In genomic region chr3:171458056-171458856, GRCh38 we compare ENCODE assay signal across 8 cellular contexts. TPM values are rescaled to one million over a fixed set of nuclear protein-coding genes. Genes with fewer than 3 reads are reported as not detected.
DNase-seq lines count a peak whose midpoint lies in the region; ATAC-seq and TF ChIP-seq lines count a peak whose summit lies in the region.

No MANE protein-coding gene starts in this region.

- ATAC-seq in heart right ventricle (no peak), GM18861 (IDR thresholded peaks at IDR 0.05; ENCODE audit: unreplicated experiment) (no peak), GM21515 (IDR thresholded peaks at IDR 0.05; ENCODE audit: unreplicated experiment) (no peak), HG03095 (IDR thresholded peaks at IDR 0.05; ENCODE audit: unreplicated experiment) (no peak)

- no peak for TF ChIP-seq CTCF in heart right ventricle (IDR thresholded peaks at IDR 0.05)
- TF ChIP-seq CTCF in spleen (IDR thresholded peaks at IDR 0.05 in 8 of 11, conservative IDR thresholded peaks at IDR 0.05 in 3 of 11) = no peak

- H3K27ac ChIP-seq in heart right ventricle = peak overlapping the region in 9 of 10 donors; percentile 10 to 87 (median 85)
- peak overlapping the region; percentile 81 for H3K27ac ChIP-seq in iPS-18a (ENCODE audit: low read length)
- H3K27ac ChIP-seq in spleen = peak overlapping the region in 6 of 8 donors; percentile 3 to 87 (median 76)

- H3K27me3 Mint-ChIP-seq in activated naive CD4-positive, alpha-beta T cell treated with anti-CD3 and anti-CD28 coated beads, Interleukin-2, amount 50 U/mL, for 24 hours = no peaks in the 10 kb centered on the region

- peak overlapping the region; percentile 89 for H3K27ac Mint-ChIP-seq in activated naive CD4-positive, alpha-beta T cell treated with anti-CD3 and anti-CD28 coated beads, Interleukin-2, amount 50 U/mL, for 24 hours

- WGBS in heart right ventricle, 2 donors = 6 to 10% methylated on average over 23 of the region's 23 CpGs
- 2 to 5% (median 5%) methylated on average over 23 of the region's 23 CpGs for WGBS in spleen, 5 donors

- no peaks in the 10 kb centered on the region for H3K9me3 ChIP-seq in heart right ventricle
- H3K9me3 ChIP-seq in iPS-18a (ENCODE audit: control insufficient read depth, low read depth, low read length) = no peaks in the 10 kb centered on the region
- H3K9me3 ChIP-seq in spleen = no peaks in the 10 kb centered on the region

- H3K27me3 ChIP-seq in heart right ventricle (peaks cover 0 to 30% (median 9%) of the 10 kb centered on the region in 7 donors), iPS-18a (ENCODE audit: control insufficient read depth, insufficient read depth, low read length) (peaks cover 13% of the 10 kb centered on the region), spleen (replicated peaks in 1 of 7) (peaks cover 0 to 53% (median 0%) of the 10 kb centered on the region in 7 donors)

- H3K4me1 Mint-ChIP-seq in activated naive CD4-positive, alpha-beta T cell treated with anti-CD3 and anti-CD28 coated beads, Interleukin-2, amount 50 U/mL, for 24 hours = peaks cover 29% of the 10 kb centered on the region

- H3K36me3 ChIP-seq in heart right ventricle = no peaks in the 10 kb centered on the region
- H3K36me3 ChIP-seq in iPS-18a (ENCODE audit: control insufficient read depth, low read depth, low read length) = no peaks in the 10 kb centered on the region
- no peaks in the 10 kb centered on the region for H3K36me3 ChIP-seq in spleen

- intact Hi-C loops in heart right ventricle (cut with DNase I) = loop anchor here in 7 of 10 donors (5.0 to 10.0 kb wide), 7 partner anchors 56 to 281 kb away; no protein-coding TSS in a partner anchor
- intact Hi-C loops in cardiac septum (cut with DNase I) = loop anchor here (10.0 kb wide), 1 partner anchor 63 kb away; no protein-coding TSS in a partner anchor
- intact Hi-C loops in spleen (cut with DNase I; ENCODE audit: low total_unique reads) = no loop called here

- no peaks in the 10 kb centered on the region for H3K36me3 Mint-ChIP-seq in activated naive CD4-positive, alpha-beta T cell treated with anti-CD3 and anti-CD28 coated beads, Interleukin-2, amount 50 U/mL, for 24 hours

- no peak for TF ChIP-seq POLR2A in spleen (IDR thresholded peaks at IDR 0.05)

- DNase-seq in heart right ventricle (no peak), cardiac septum (ENCODE audit: low spot score) (no peak), spleen (peak; percentile 82)

- H3K4me3 ChIP-seq in heart right ventricle = peak overlapping the region; percentile 40 to 89 (median 72)
- peak overlapping the region; percentile 87 for H3K4me3 ChIP-seq in iPS-18a (ENCODE audit: low read length)
- H3K4me3 ChIP-seq in spleen = peak overlapping the region; percentile 59 to 96 (median 74)

- H3K9ac ChIP-seq in iPS-18a (ENCODE audit: low read length) = peak overlapping the region; percentile 75

- peaks cover 0 to 54% (median 28%) of the 10 kb centered on the region in 9 donors for H3K4me1 ChIP-seq in heart right ventricle
- H3K4me1 ChIP-seq in iPS-18a (ENCODE audit: control insufficient read depth, low read depth, low read length) = peaks cover 60% of the 10 kb centered on the region
- peaks cover 10 to 68% (median 37%) of the 10 kb centered on the region in 6 donors for H3K4me1 ChIP-seq in spleen

- peak overlapping the region; percentile 93 for H3K4me3 Mint-ChIP-seq in activated naive CD4-positive, alpha-beta T cell treated with anti-CD3 and anti-CD28 coated beads, Interleukin-2, amount 50 U/mL, for 24 hours

- H3K9me3 Mint-ChIP-seq in activated naive CD4-positive, alpha-beta T cell treated with anti-CD3 and anti-CD28 coated beads, Interleukin-2, amount 50 U/mL, for 24 hours = no peaks in the 10 kb centered on the region

RNA-seq across cellular contexts. Expression of gene TNIK, which starts 1.9 kb away (rescaled TPM):
- total RNA-seq in heart right ventricle (10 to 100 TPM; 20.5 to 51.9 (median 38.8) TPM), cardiac septum (42.2 TPM), spleen (10 to 100 TPM in 6 of 7 donors, 1 to 10 TPM in 1; 9.0 to 34.5 (median 19.4) TPM)
- polyA plus RNA-seq in heart right ventricle (10 to 100 TPM in 1 of 2 donors, 1 to 10 TPM in 1; 9.3 to 10.0 TPM), spleen (1 to 10 TPM in 2 of 3 donors, under 1 TPM in 1; 0.85 to 2.0 (median 1.6) TPM)
